Comparison of ENCODE assay signal across 1 cellular context in genomic region chr17:46192484-46193245, GRCh38.
TF ChIP-seq lines count a peak whose summit lies in the region.

No MANE protein-coding gene starts in this region.

TF ChIP-seq in K562, 482 proteins besides CTCF, POLR2A, EP300 and RAD21 (continued from another document and continues in another):
- TF ChIP-seq HOMEZ (CRISPR knock-in tag; IDR thresholded peaks at IDR 0.05) (no peak), ZNF778 (CRISPR knock-in tag; IDR thresholded peaks at IDR 0.05) (no peak), HES1 (IDR thresholded peaks at IDR 0.05; ENCODE audit: low read depth) (no peak), ELK1 (CRISPR knock-in tag; IDR thresholded peaks at IDR 0.05) (no peak), CREM (IDR thresholded peaks at IDR 0.05; ENCODE audit: low read depth) (peak; percentile 32; the same call in 1 of the 2 replicates), TOE1 (IDR thresholded peaks at IDR 0.05; ENCODE audit: borderline replicate concordance) (peak; percentile 73; the same call in 1 of the 2 replicates), TOE1 (CRISPR knock-in tag; IDR thresholded peaks at IDR 0.05; ENCODE audit: borderline replicate concordance, low read depth) (no peak), C11orf30 (IDR thresholded peaks at IDR 0.05; ENCODE audit: low read depth) (no peak), ZNF696 (CRISPR knock-in tag; conservative IDR thresholded peaks at IDR 0.05) (no peak), ZNF253 (CRISPR knock-in tag; conservative IDR thresholded peaks at IDR 0.05) (no peak), PRDM10 (IDR thresholded peaks at IDR 0.05; ENCODE audit: partially characterized antibody) (peak; percentile 86), ZNF263 (CRISPR knock-in tag; IDR thresholded peaks at IDR 0.05; ENCODE audit: borderline replicate concordance) (no peak), CHAMP1 (IDR thresholded peaks at IDR 0.05) (no peak), ZBTB1 (CRISPR knock-in tag; IDR thresholded peaks at IDR 0.05; ENCODE audit: borderline replicate concordance, low read depth) (peak; percentile 55; the same call in 1 of the 2 replicates), ESRRA (IDR thresholded peaks at IDR 0.05; ENCODE audit: borderline replicate concordance, low read depth) (no peak), KLF6 (CRISPR knock-in tag; IDR thresholded peaks at IDR 0.05; ENCODE audit: borderline replicate concordance) (no peak), HDAC1 (IDR thresholded peaks at IDR 0.05) (peak in 1 of 2 experiments; percentile 78; a peak in 2 of 4 replicates), YY1 (IDR thresholded peaks at IDR 0.05; ENCODE audit: borderline replicate concordance in 1 of 3, control insufficient read depth in 1 of 3, extremely low read depth in 1 of 3, insufficient read depth in 3 of 3, insufficient read length in 1 of 3, insufficient replicate concordance in 2 of 3, low read depth in 1 of 3, low read length in 2 of 3) (peak; percentile 58 to 92 (median 89)), ZFP91 (CRISPR knock-in tag; IDR thresholded peaks at IDR 0.05) (no peak), ZFP1 (CRISPR knock-in tag; IDR thresholded peaks at IDR 0.05) (no peak), NFYB (IDR thresholded peaks at IDR 0.05; ENCODE audit: extremely low read depth, insufficient read length) (no peak), ZNF133 (CRISPR knock-in tag; IDR thresholded peaks at IDR 0.05) (no peak), TCF7 (IDR thresholded peaks at IDR 0.05; ENCODE audit: borderline replicate concordance) (no peak), RUNX1 (IDR thresholded peaks at IDR 0.05; ENCODE audit: low read depth) (no peak), ZNF212 (CRISPR knock-in tag; IDR thresholded peaks at IDR 0.05) (no peak), KLF13 (tag; IDR thresholded peaks at IDR 0.05; ENCODE audit: borderline replicate concordance, low read depth) (no peak), RNF2 (IDR thresholded peaks at IDR 0.05) (0 out of 2 replicates have a peak, but pooled peaks have one; percentile 17), CC2D1A (IDR thresholded peaks at IDR 0.05) (0 out of 2 replicates have a peak, but pooled peaks have one; percentile 28), HDAC2 (IDR thresholded peaks at IDR 0.05) (peak; percentile 67; the same call in 1 of the 2 replicates), ELF4 (CRISPR knock-in tag; IDR thresholded peaks at IDR 0.05) (peak; percentile 32; the same call in 1 of the 2 replicates), ZNF79 (CRISPR knock-in tag; IDR thresholded peaks at IDR 0.05; ENCODE audit: low read depth) (no peak), ZNF449 (CRISPR knock-in tag; IDR thresholded peaks at IDR 0.05) (no peak), KHSRP (IDR thresholded peaks at IDR 0.05) (no peak), PURB (CRISPR knock-in tag; IDR thresholded peaks at IDR 0.05; ENCODE audit: low read depth) (no peak), RBM34 (IDR thresholded peaks at IDR 0.05; ENCODE audit: borderline replicate concordance, insufficient read depth, low read length) (no peak), NR2F6 (CRISPR knock-in tag; IDR thresholded peaks at IDR 0.05) (no peak), ZNF436 (CRISPR knock-in tag; IDR thresholded peaks at IDR 0.05) (no peak), ETV5 (CRISPR knock-in tag; IDR thresholded peaks at IDR 0.05; ENCODE audit: low read depth) (no peak), ZNF184 (CRISPR knock-in tag; IDR thresholded peaks at IDR 0.05) (no peak), CEBPZ (IDR thresholded peaks at IDR 0.05; ENCODE audit: borderline replicate concordance, low read depth, low read length) (no peak), ZNF124 (CRISPR knock-in tag; IDR thresholded peaks at IDR 0.05) (no peak), ZNF740 (CRISPR knock-in tag; IDR thresholded peaks at IDR 0.05) (no peak), ZNF740 (tag; IDR thresholded peaks at IDR 0.05) (no peak; a peak in 1 of 4 replicates), E4F1 (CRISPR knock-in tag; IDR thresholded peaks at IDR 0.05; ENCODE audit: borderline replicate concordance) (no peak)
